Comparison of ENCODE assay signal across 8 cellular contexts in the genomic region with DNA sequence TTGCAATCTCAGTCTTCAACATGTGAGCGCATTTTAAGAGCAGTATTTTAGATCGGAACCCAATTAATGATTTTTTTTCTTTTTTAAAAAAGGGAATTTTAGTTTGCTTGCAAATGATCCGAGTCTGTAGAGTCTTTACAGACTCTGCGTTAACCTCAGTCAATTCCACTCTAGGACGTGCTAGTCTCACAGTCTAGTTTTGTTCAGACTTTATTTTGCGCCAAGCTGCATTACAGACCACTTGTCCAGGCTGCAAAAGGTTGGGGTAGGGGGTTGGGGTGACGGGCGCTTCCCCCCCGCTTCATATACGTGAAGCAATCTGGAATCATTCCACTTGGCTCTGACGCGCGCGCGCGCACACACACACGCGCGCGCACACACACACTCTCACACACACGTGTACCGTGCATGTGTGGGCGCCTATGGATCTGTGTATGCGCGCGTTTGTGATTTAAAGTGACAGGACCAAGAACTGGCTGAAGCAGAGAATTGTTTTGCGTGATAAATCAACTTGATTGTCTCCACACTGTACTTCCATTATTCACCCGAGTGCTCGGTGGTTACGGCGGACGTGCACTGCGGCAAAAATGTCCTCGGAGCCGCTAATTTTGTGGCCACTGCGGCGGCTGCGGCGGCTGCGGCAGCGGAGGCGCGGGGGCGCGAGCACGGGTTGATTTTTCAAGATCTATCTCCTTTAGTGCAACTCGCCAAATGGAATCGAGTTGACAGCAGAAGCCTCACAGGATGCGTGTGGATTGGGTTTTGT. TPM values are rescaled to one million over a fixed set of nuclear protein-coding genes. Genes with fewer than 3 reads are reported as not detected.
DNase-seq lines count a peak whose midpoint lies in the region; ATAC-seq lines count a peak whose summit lies in the region.

No MANE protein-coding gene starts in this region.

- peaks cover 24 to 55% (median 37%) of the 10 kb centered on the region in 3 donors for H3K27me3 Mint-ChIP-seq in immature natural killer cell (ENCODE audit: low read depth in 3 of 3)

- H3K27ac ChIP-seq in BLaER1 (no peak overlapping the region), HUES48 (ENCODE audit: low read depth, low read length) (no peak overlapping the region), SK-N-MC (peak overlapping the region; percentile 23; the same call in 1 of the 2 replicates), caudate nucleus (ENCODE audit: low read depth, low read length) (peak overlapping the region; percentile 90)

- H3K27ac Mint-ChIP-seq in immature natural killer cell: peak overlapping the region in 2 of 6 donors; percentile 15 to 46

- no peak for ATAC-seq in HG03039 (IDR thresholded peaks at IDR 0.05; ENCODE audit: unreplicated experiment)
- no peak for ATAC-seq in GM21529 (IDR thresholded peaks at IDR 0.05; ENCODE audit: unreplicated experiment)

- H3K4me1 Mint-ChIP-seq in immature natural killer cell: peaks cover 25 to 49% of the 10 kb centered on the region in 2 donors

- H3K9me3 ChIP-seq in BLaER1: no peaks in the 10 kb centered on the region; the same call in 1 of the 2 replicates
- no peaks in the 10 kb centered on the region for H3K9me3 ChIP-seq in HUES48 (ENCODE audit: control insufficient read depth, insufficient read depth, low read length)
- H3K9me3 ChIP-seq in SK-N-MC (ENCODE audit: low read depth, low read length): no peaks in the 10 kb centered on the region

- H3K4me3 Mint-ChIP-seq in immature natural killer cell: peak overlapping the region; percentile 70 to 84 (median 83)

- H3K9me3 Mint-ChIP-seq in immature natural killer cell: no peaks in the 10 kb centered on the region

- DNase-seq in SK-N-MC (ENCODE audit: low read depth, low spot score) (no peak), caudate nucleus (lab: John Stamatoyannopoulos, UW) (peak in 53 of 61 donors; percentile 18 to 86 (median 60)), immature natural killer cell (peak in 2 of 3 donors; percentile 33 to 34), skeletal muscle cell (ENCODE audit: low read depth) (peak; percentile 50)

- 0 out of 2 replicates have a peak overlapping the region, but pooled peaks have one; percentile 16 for H3K4me2 ChIP-seq in BLaER1

- H3K36me3 ChIP-seq in BLaER1 (no peaks in the 10 kb centered on the region), HUES48 (ENCODE audit: control insufficient read depth, insufficient read depth, low read length) (no peaks in the 10 kb centered on the region), SK-N-MC (ENCODE audit: insufficient read depth, low read length) (no peaks in the 10 kb centered on the region)

- peaks cover 69% of the 10 kb centered on the region for H4K20me1 ChIP-seq in BLaER1

- no peak overlapping the region for H3K4me3 ChIP-seq in BLaER1
- H3K4me3 ChIP-seq in HUES48 (ENCODE audit: low read depth, low read length): peak overlapping the region; percentile 64
- peak overlapping the region; percentile 96 for H3K4me3 ChIP-seq in SK-N-MC
- H3K4me3 ChIP-seq in skeletal muscle cell (ENCODE audit: low read depth, low read length): peak overlapping the region; percentile 65

- H3K27me3 ChIP-seq in BLaER1: peaks cover 81% of the 10 kb centered on the region
- peaks cover 63% of the 10 kb centered on the region for H3K27me3 ChIP-seq in HUES48 (ENCODE audit: control insufficient read depth, insufficient read depth, low read length)

- H3K4me1 ChIP-seq in BLaER1 (peaks cover 9% of the 10 kb centered on the region), HUES48 (ENCODE audit: control insufficient read depth, insufficient read depth, low read length) (peaks cover 62% of the 10 kb centered on the region)

- H3K9ac ChIP-seq in BLaER1 (no peak overlapping the region), HUES48 (ENCODE audit: low read depth, low read length) (no peak overlapping the region; the same call in 1 of the 2 replicates), SK-N-MC (ENCODE audit: insufficient read length) (peak overlapping the region; percentile 79)

- H3K36me3 Mint-ChIP-seq in immature natural killer cell: no peaks in the 10 kb centered on the region

RNA-seq across cellular contexts. Expression of gene NFIA, which starts 25.5 kb away (rescaled TPM):
- polyA plus RNA-seq in immature natural killer cell: 10 to 100 TPM in 1 of 3 donors, 1 to 10 TPM in 2; 1.7 to 11.5 (median 3.9) TPM

Comparison
In these comparisons a context has a peak if more than half of its experiments do, and no peak if none do; other contexts are left out.
1. H3K27ac ChIP-seq: peak in SK-N-MC (single experiment) and caudate nucleus (single experiment); none in BLaER1 (single experiment) and HUES48 (single experiment).